Comparison of ENCODE assay signal across 7 cellular contexts in genomic region chr15:93965491-93965890, GRCh38.
"Had no signal": no experiment of that assay in that cellular context is flagged by ENCODE, and none has a peak within 500 bp of the region (broad histone marks: within the 10 kb centered on the region; RNA-seq: fewer than 3 reads in every experiment).

No MANE protein-coding gene starts in this region.

- H3K9me3 Mint-ChIP-seq: HFFc6, IgD-negative memory B cell had no signal

- ATAC-seq: HCT116, HepG2 had no signal

- H3K4me1 Mint-ChIP-seq: IgD-negative memory B cell had no signal

- H3K36me3 Mint-ChIP-seq: IgD-negative memory B cell had no signal

- DNase-seq: GM23248, GOT3, H7, HFFc6 had no signal

- H3K4me3 Mint-ChIP-seq: HFFc6, IgD-negative memory B cell had no signal

- H3K27ac Mint-ChIP-seq: HFFc6, IgD-negative memory B cell had no signal
